8 cellular contexts compared by ENCODE assay signal in genomic region chr12:24960222-24960855, GRCh38. TPM values are rescaled to one million over a fixed set of nuclear protein-coding genes. Genes with fewer than 3 reads are reported as not detected.
DNase-seq lines count a peak whose midpoint lies in the region; TF ChIP-seq lines count a peak whose summit lies in the region.

No MANE protein-coding gene starts in this region.

- H3K9me2 ChIP-seq in MM.1S (replicated peaks; ENCODE audit: insufficient read depth, low read length) = no peaks in the 10 kb centered on the region

- DNase-seq in SKM-1 treated with dmso at 0.1 percent for 144 hours (lab: John Stamatoyannopoulos, UW; ENCODE audit: unreplicated experiment) (peak; percentile 11), SKM-1 (lab: John Stamatoyannopoulos, UW; ENCODE audit: unreplicated experiment) (no peak), HCEC 1CT (peak; percentile 50), MM.1S (peak; percentile 40), activated T-cell treated with anti-CD3 and anti-CD28 coated beads for 4 hours (peak; percentile 9), left ventricle myocardium inferior (no peak), NCI-H1436 treated with DMSO at 0.1 percent for 48 hours (lab: John Stamatoyannopoulos, UW) (no peak)
- peak; percentile 6 for DNase-seq in stimulated activated CD8-positive, alpha-beta memory T cell treated with anti-CD3 and anti-CD28 coated beads, Interleukin-15, amount 100 ng/mL, for 24 hours (ENCODE audit: low read depth)

- no peak overlapping the region for H2AFZ ChIP-seq in MM.1S (ENCODE audit: low read length)

- TF ChIP-seq CTCF in MM.1S (IDR thresholded peaks at IDR 0.05; ENCODE audit: low read length) (peak; percentile 57), left ventricle myocardium inferior (IDR thresholded peaks at IDR 0.05; ENCODE audit: borderline replicate concordance) (peak; percentile 36)

- H3K27ac ChIP-seq in MM.1S (ENCODE audit: low read length) = no peak overlapping the region
- H3K27ac ChIP-seq in left ventricle myocardium inferior (replicated peaks) = no peak overlapping the region

- intact Hi-C loops in left ventricle myocardium inferior (cut with micrococcal nuclease) = no loop called here

- H3K4me1 ChIP-seq in MM.1S (ENCODE audit: low read length) (no peaks in the 10 kb centered on the region), left ventricle myocardium inferior (no peaks in the 10 kb centered on the region)

- H3K79me2 ChIP-seq in MM.1S (ENCODE audit: low read length) = no peaks in the 10 kb centered on the region

- H3K4me2 ChIP-seq in MM.1S (ENCODE audit: low read depth, low read length) = no peak overlapping the region

- H3K9me3 ChIP-seq in MM.1S (replicated peaks; ENCODE audit: insufficient read depth, low read length) (no peaks in the 10 kb centered on the region), left ventricle myocardium inferior (replicated peaks) (peaks cover 32% of the 10 kb centered on the region)

- H3K4me3 ChIP-seq in MM.1S (ENCODE audit: low read length) (no peak overlapping the region), left ventricle myocardium inferior (no peak overlapping the region)

- H3K36me3 ChIP-seq in MM.1S (replicated peaks; ENCODE audit: insufficient read depth, low read length) (no peaks in the 10 kb centered on the region), left ventricle myocardium inferior (no peaks in the 10 kb centered on the region)

- no peaks in the 10 kb centered on the region for H4K20me1 ChIP-seq in MM.1S (ENCODE audit: insufficient read depth, low read length)

- H3F3A ChIP-seq in MM.1S (ENCODE audit: insufficient read depth, low read length) = no peaks in the 10 kb centered on the region

- H3K27me3 ChIP-seq in MM.1S (replicated peaks; ENCODE audit: insufficient read depth, low read length) (peaks cover 20% of the 10 kb centered on the region; the same call in 1 of the 2 replicates), left ventricle myocardium inferior (ENCODE audit: low read depth) (no peaks in the 10 kb centered on the region)

- H3K9ac ChIP-seq in MM.1S (ENCODE audit: low read length) = no peak overlapping the region

RNA-seq across cellular contexts. Expression of gene BCAT1, which starts 11.4 kb away (rescaled TPM):
- 4.3 TPM for total RNA-seq in left ventricle myocardium inferior

Comparison
In these comparisons a context has a peak if more than half of its experiments do, and no peak if none do; other contexts are left out.
1. DNase-seq: peak in SKM-1 treated with dmso at 0.1 percent for 144 hours (single experiment), HCEC 1CT (single experiment), MM.1S (single experiment), activated T-cell treated with anti-CD3 and anti-CD28 coated beads for 4 hours (single experiment) and stimulated activated CD8-positive, alpha-beta memory T cell treated with anti-CD3 and anti-CD28 coated beads, Interleukin-15, amount 100 ng/mL, for 24 hours (single experiment); none in SKM-1 (single experiment), left ventricle myocardium inferior (single experiment) and NCI-H1436 treated with DMSO at 0.1 percent for 48 hours (single experiment).